In the genomic region with DNA sequence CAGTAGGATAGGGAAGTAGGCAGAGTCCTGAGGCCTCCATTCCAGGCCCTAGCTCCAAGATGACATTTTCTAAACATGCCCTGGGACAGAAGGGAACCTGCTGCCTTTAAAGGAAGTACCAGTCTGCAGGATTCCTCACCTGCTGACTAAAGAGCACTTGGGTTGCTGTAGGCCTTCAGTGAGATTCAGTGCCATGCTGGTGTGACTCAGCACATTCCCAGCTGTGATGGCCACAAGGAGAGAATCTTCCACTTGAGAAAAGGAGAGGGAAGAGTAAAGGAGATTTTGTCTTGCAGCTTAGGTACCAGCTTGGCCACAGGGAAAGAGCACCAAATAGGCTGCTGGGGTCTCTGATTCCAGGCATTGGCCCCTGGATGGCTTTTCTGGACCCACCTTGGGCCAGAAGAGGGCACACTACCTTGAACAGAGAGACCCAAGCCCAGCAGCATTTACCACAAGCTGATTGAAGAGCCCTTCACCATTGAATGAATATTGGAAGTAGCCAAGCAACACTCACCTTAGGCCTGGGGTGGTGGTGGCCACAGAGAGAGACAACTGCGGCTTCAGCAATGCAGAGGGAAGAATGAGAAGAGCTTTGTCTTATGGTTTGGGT, we compare ENCODE assay signal across 13 cellular contexts.
DNase-seq lines count a peak whose midpoint lies in the region; ATAC-seq, FAIRE-seq and TF ChIP-seq lines count a peak whose summit lies in the region.
"Had no signal": no experiment of that assay in that cellular context is flagged by ENCODE, and none has a peak within 500 bp of the region (broad histone marks: within the 10 kb centered on the region; RNA-seq: fewer than 3 reads in every experiment).

No MANE protein-coding gene starts in this region.

- H3K79me2 ChIP-seq in HepG2 (ENCODE audit: insufficient read depth, low read length): no peaks in the 10 kb centered on the region
- H3K79me2 ChIP-seq in OCI-LY7 (ENCODE audit: insufficient read depth, low read depth, low read length): no peaks in the 10 kb centered on the region

- POLR2A ChIA-PET in HepG2 (lab: Yijun Ruan, JAX): no interaction called here
- POLR2A ChIA-PET in OCI-LY7 (lab: Charles Lee): interaction anchor here (0.7 kb wide), 1 partner anchor 1110 kb away, joined by 3 read pairs; no protein-coding TSS in a partner anchor

- DNase-seq in HepG2 (ENCODE audit: low spot score) (no peak), right lobe of liver (no peak), OCI-LY7 (ENCODE audit: low spot score) (no peak), fibroblast of pulmonary artery (ENCODE audit: low read depth) (peak; percentile 1), NCI-H748 treated with DMSO at 0.1 percent for 48 hours (lab: John Stamatoyannopoulos, UW) (no peak)
- DNase-seq in activated CD4-positive, alpha-beta T cell treated with anti-CD3 and anti-CD28 coated beads for 48 hours: no peak
- DNase-seq: NCI-H2029; NCI-H524 treated with DMSO at 0.1 percent for 48 hours; NK-92 treated with Interleukin-12 subunit alpha and Interleukin-12 subunit beta, amount 100 ng/mL, for 24 hours had no signal

- no peaks in the 10 kb centered on the region for H3K27me3 ChIP-seq in HepG2 (ENCODE audit: control insufficient read depth in 1 of 2, insufficient read depth in 2 of 2, low read length in 2 of 2)
- no peaks in the 10 kb centered on the region for H3K27me3 ChIP-seq in right lobe of liver

- H3K4me2 ChIP-seq in HepG2 (ENCODE audit: low read depth, low read length) (no peak overlapping the region), OCI-LY7 (ENCODE audit: low read length) (no peak overlapping the region)

- WGBS in HepG2 (ENCODE audit: low lambda C conversion rate): 0% methylated on average over 1 of the region's 1 CpG
- 100% methylated on average over 1 of the region's 1 CpG for WGBS in right lobe of liver (ENCODE audit: insufficient coverage, low coverage, low lambda C conversion rate, missing lambda C conversion rate)

- no peaks in the 10 kb centered on the region for H3K4me1 ChIP-seq in HepG2 (ENCODE audit: insufficient read depth, low read length)
- no peaks in the 10 kb centered on the region for H3K4me1 ChIP-seq in right lobe of liver
- no peaks in the 10 kb centered on the region for H3K4me1 ChIP-seq in OCI-LY7 (ENCODE audit: insufficient read depth, low read length, poor library complexity, severe bottlenecking)

- no peak overlapping the region for H3K9ac ChIP-seq in HepG2 (ENCODE audit: insufficient read depth, low read depth, low read length)

- in situ Hi-C loops in HepG2 (cut with HindIII; ENCODE audit: extremely low pct_ligation_motif_present, low pct_unique_long_range_greater_than_20kb): no loop called here

- no peaks in the 10 kb centered on the region for H3K9me2 ChIP-seq in OCI-LY7 (ENCODE audit: insufficient read depth, low read length)

- ATAC-seq in HepG2 (no peak), right lobe of liver (no peak), GM19035 (IDR thresholded peaks at IDR 0.05; ENCODE audit: unreplicated experiment) (no peak), GM21576 (IDR thresholded peaks at IDR 0.05; ENCODE audit: unreplicated experiment) (no peak)

- intact Hi-C loops in HepG2 (cut with micrococcal nuclease; ENCODE audit: unreplicated experiment): no loop called here
- intact Hi-C loops in right lobe of liver (cut with DNase I): no loop called here
- intact Hi-C loops in OCI-LY7 (cut with micrococcal nuclease; ENCODE audit: unreplicated experiment): no loop called here

- no peak for TF ChIP-seq RAD21 in HepG2 (CRISPR knock-in tag; IDR thresholded peaks at IDR 0.05)

- H3K27ac ChIP-seq in HepG2 (ENCODE audit: extremely low read length, insufficient read depth, low read length) (no peak overlapping the region), right lobe of liver (no peak overlapping the region), OCI-LY7 (ENCODE audit: low read depth, low read length, poor library complexity, severe bottlenecking) (no peak overlapping the region)
- H3K27ac ChIP-seq: SK-N-MC had no signal

- no peak for FAIRE-seq in HepG2 (lab: Jason Lieb, UNC)
- FAIRE-seq: A204.1 had no signal

- no peak overlapping the region for H2AFZ ChIP-seq in HepG2 (ENCODE audit: low read length)
- H2AFZ ChIP-seq in OCI-LY7 (ENCODE audit: low read length): no peak overlapping the region

- H3K4me3 ChIP-seq in HepG2 (replicated peaks in 1 of 3; ENCODE audit: insufficient read depth in 1 of 3, low read depth in 2 of 3, low read length in 3 of 3) (no peak overlapping the region), right lobe of liver (no peak overlapping the region), OCI-LY7 (ENCODE audit: low read depth, low read length, poor library complexity, severe bottlenecking) (no peak overlapping the region), fibroblast of pulmonary artery (replicated peaks; ENCODE audit: low read depth, low read length) (no peak overlapping the region)
- H3K4me3 ChIP-seq: SK-N-MC had no signal

- H3K9me3 ChIP-seq in HepG2 (ENCODE audit: low read length): peaks cover 82% of the 10 kb centered on the region
- no peaks in the 10 kb centered on the region for H3K9me3 ChIP-seq in right lobe of liver
- no peaks in the 10 kb centered on the region for H3K9me3 ChIP-seq in OCI-LY7 (ENCODE audit: low read length)

- TF ChIP-seq EP300 in HepG2 (IDR thresholded peaks at IDR 0.05; ENCODE audit: low read depth in 2 of 2, low read length in 2 of 2): no peak
- TF ChIP-seq EP300 in HepG2 (CRISPR knock-in tag; IDR thresholded peaks at IDR 0.05; ENCODE audit: borderline replicate concordance): no peak

- H4K20me1 ChIP-seq in HepG2 (ENCODE audit: insufficient read depth, low read length) (no peaks in the 10 kb centered on the region), OCI-LY7 (ENCODE audit: insufficient read depth, low read length) (no peaks in the 10 kb centered on the region)

- CTCF ChIA-PET in HepG2 (lab: Yijun Ruan, JAX; ENCODE audit: low intra/inter-chr PET ratio, low total read pairs): no interaction called here
- CTCF ChIA-PET in OCI-LY7 (lab: Charles Lee; ENCODE audit: unreplicated experiment): no interaction called here

- TF ChIP-seq CTCF in HepG2 (CRISPR knock-in tag; IDR thresholded peaks at IDR 0.05) (no peak; the same call in 1 of the 2 replicates), right lobe of liver (IDR thresholded peaks at IDR 0.05) (no peak), OCI-LY7 (conservative IDR thresholded peaks at IDR 0.05; ENCODE audit: low read length) (0 out of 2 replicates have a peak, but pooled peaks have one; percentile 19), fibroblast of pulmonary artery (IDR thresholded peaks at IDR 0.05; ENCODE audit: low read length, missing control alignments) (no peak)

- TF ChIP-seq POLR2A in HepG2 (IDR thresholded peaks at IDR 0.05; ENCODE audit: insufficient read depth in 1 of 2, low read depth in 2 of 2, low read length in 2 of 2): no peak
- no peak for TF ChIP-seq POLR2A in right lobe of liver (IDR thresholded peaks at IDR 0.05)

- no peaks in the 10 kb centered on the region for H3K36me3 ChIP-seq in HepG2 (replicated peaks in 1 of 2; ENCODE audit: control insufficient read depth in 1 of 2, insufficient read depth in 2 of 2, low read length in 2 of 2)
- no peaks in the 10 kb centered on the region for H3K36me3 ChIP-seq in right lobe of liver
- H3K36me3 ChIP-seq in OCI-LY7 (ENCODE audit: insufficient read depth, low read length): no peaks in the 10 kb centered on the region

- BruUV-seq in HepG2 (replicated peaks; lab: Mats Ljungman, UMichigan): no TSS peak
- no TSS peak for BruUV-seq in OCI-LY7 (replicated peaks; lab: Mats Ljungman, UMichigan)

TF ChIP-seq in HepG2, 621 proteins besides CTCF, POLR2A, EP300 and RAD21:
- TF ChIP-seq NFE2L2 (IDR thresholded peaks at IDR 0.05; ENCODE audit: low read length): peak; percentile 62; the same call in 1 of the 2 replicates
- TF ChIP-seq GABPA (IDR thresholded peaks at IDR 0.05; ENCODE audit: low read depth, low read length): no peak
- TF ChIP-seq GABPA (CRISPR knock-in tag; IDR thresholded peaks at IDR 0.05; ENCODE audit: low read depth): no peak
